10 cellular contexts compared by ENCODE assay signal in the genomic region with DNA sequence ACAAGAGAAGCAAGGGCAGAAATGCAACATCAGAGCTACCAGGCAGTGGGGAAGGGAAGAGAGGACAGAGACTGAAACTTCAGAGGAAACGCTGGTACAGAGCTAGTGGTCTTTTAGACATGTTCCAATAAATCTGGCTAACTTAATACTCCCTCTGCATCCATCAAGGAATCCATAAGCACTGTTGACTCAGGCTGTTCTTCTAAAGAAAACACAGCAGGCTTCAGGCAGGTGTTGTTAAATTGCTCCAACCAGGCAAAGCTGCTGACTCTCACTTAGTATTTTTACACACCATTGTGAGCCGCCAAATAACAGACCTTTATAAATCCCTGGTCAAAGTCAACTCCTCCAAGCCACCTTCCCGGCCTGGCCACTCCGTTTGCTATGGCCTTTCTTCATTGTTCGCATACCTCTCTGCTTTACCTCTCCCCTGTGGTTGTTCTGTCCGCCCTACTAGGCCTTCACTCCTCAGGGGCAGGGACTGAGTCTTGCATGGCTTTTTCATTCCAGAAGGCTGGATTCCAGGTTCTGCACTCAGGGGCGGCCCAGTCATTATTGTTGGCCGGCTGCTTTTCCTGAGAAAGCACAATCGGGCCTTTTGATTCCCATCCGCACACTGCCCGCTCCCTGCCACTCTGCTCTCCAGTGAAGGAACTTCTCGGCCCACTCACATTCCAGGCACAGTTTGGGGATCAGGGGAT. TPM values are rescaled to one million over a fixed set of nuclear protein-coding genes. Genes with fewer than 3 reads are reported as not detected.
A peak's percentile ranks its signal among the peaks of the same experiment; 100 is the strongest.
DNase-seq lines count a peak whose midpoint lies in the region; ATAC-seq, FAIRE-seq and TF ChIP-seq lines count a peak whose summit lies in the region.
"Had no signal": no experiment of that assay in that cellular context is flagged by ENCODE, and none has a peak within 500 bp of the region (broad histone marks: within the 10 kb centered on the region; RNA-seq: fewer than 3 reads in every experiment).

No MANE protein-coding gene starts in this region.

- H2AK5ac ChIP-seq in H1 (ENCODE audit: low read depth, low read length), result no peak overlapping the region

- no peak overlapping the region for H3K27ac ChIP-seq in H1 (ENCODE audit: low read depth, low read length)
- peak overlapping the region; percentile 5 for H3K27ac ChIP-seq in muscle layer of colon (ENCODE audit: low read depth, low read length)
- peak overlapping the region; percentile 86 to 96 for H3K27ac ChIP-seq in tibial artery
- H3K27ac ChIP-seq: ovary had no signal

- H3K4me3 ChIP-seq in H1 (ENCODE audit: extremely low read depth in 1 of 4, insufficient read depth in 2 of 4, low read depth in 3 of 4, low read length in 4 of 4) (no peak overlapping the region), muscle layer of colon (ENCODE audit: low read depth in 1 of 2, low read length in 2 of 2) (no peak overlapping the region), tibial artery (peak overlapping the region in 1 of 2 donors; percentile 3)
- H3K4me3 ChIP-seq: ovary had no signal

- H3K4me1 ChIP-seq in H1 (replicated peaks in 1 of 4; ENCODE audit: control insufficient read depth in 3 of 4, insufficient read depth in 4 of 4, low read length in 3 of 4) (peaks cover 0 to 3% (median 1%) of the 10 kb centered on the region in 4 experiments; a peak in 3 of 7 replicates), muscle layer of colon (ENCODE audit: insufficient read depth, low read length) (peaks cover 92% of the 10 kb centered on the region), tibial artery (peaks cover 7 to 100% (median 95%) of the 10 kb centered on the region in 4 donors)

- H3K18ac ChIP-seq in H1 (ENCODE audit: extremely low read depth, low read length), result 0 out of 2 replicates have a peak overlapping the region, but pooled peaks have one; percentile 13

- no peaks in the 10 kb centered on the region for H3K23me2 ChIP-seq in H1 (ENCODE audit: low read depth, low read length)

- H2BK12ac ChIP-seq in H1 (ENCODE audit: low read depth, low read length), result no peak overlapping the region

- H4K8ac ChIP-seq in H1 (ENCODE audit: extremely low read depth, insufficient read depth, low read length), result no peak overlapping the region

- peaks cover 11% of the 10 kb centered on the region for H3K79me1 ChIP-seq in H1 (ENCODE audit: low read depth, low read length)

- H3K9me3 ChIP-seq in H1 (ENCODE audit: insufficient read depth in 2 of 2, low read depth in 1 of 2, low read length in 1 of 2) (peaks cover 2 to 6% of the 10 kb centered on the region in 2 experiments; a peak in 1 of 4 replicates), muscle layer of colon (ENCODE audit: low read length) (no peaks in the 10 kb centered on the region), tibial artery (no peaks in the 10 kb centered on the region)
- H3K9me3 ChIP-seq: ovary had no signal

- no peak overlapping the region for H3K14ac ChIP-seq in H1 (ENCODE audit: insufficient read length)

- H2BK20ac ChIP-seq in H1 (ENCODE audit: low read length), result no peak overlapping the region

- CTCF ChIA-PET in H1 (lab: Charles Lee; ENCODE audit: partially characterized antibody), result interaction anchor here (0.8 to 1.2 kb wide), 3 partner anchors 14 to 756 kb away, joined by 3 to 4 read pairs (median 4); no protein-coding TSS in a partner anchor

- H3K4ac ChIP-seq in H1 (replicated peaks; ENCODE audit: insufficient read length, low read depth, low read length), result no peak overlapping the region

- H3K79me2 ChIP-seq in H1 (ENCODE audit: control insufficient read depth in 1 of 2, insufficient read depth in 2 of 2, low read length in 2 of 2), result peaks cover 19 to 83% of the 10 kb centered on the region in 2 experiments

- intact Hi-C loops in tibial artery (cut with DNase I; ENCODE audit: low total_unique reads), result no loop called here

- no peak for FAIRE-seq in H1 (lab: Jason Lieb, UNC)
- FAIRE-seq: islet of Langerhans had no signal

- H3K27me3 ChIP-seq in H1 (replicated peaks in 1 of 4; ENCODE audit: control insufficient read depth in 3 of 4, extremely low read depth in 1 of 4, insufficient read depth in 3 of 4, low read length in 3 of 4) (no peaks in the 10 kb centered on the region), muscle layer of colon (ENCODE audit: control insufficient read depth in 1 of 2, insufficient read depth in 2 of 2, low read length in 2 of 2) (no peaks in the 10 kb centered on the region), tibial artery (no peaks in the 10 kb centered on the region)
- H3K27me3 ChIP-seq: ovary had no signal

- H4K5ac ChIP-seq in H1 (ENCODE audit: insufficient read length, low read depth, low read length), result no peak overlapping the region

- no peak for ATAC-seq in HG03571 (IDR thresholded peaks at IDR 0.05; ENCODE audit: unreplicated experiment)

- no peak for TF ChIP-seq RAD21 in H1 (IDR thresholded peaks at IDR 0.05 in 1 of 2, conservative IDR thresholded peaks at IDR 0.05 in 1 of 2; ENCODE audit: low read depth in 2 of 2, low read length in 2 of 2)

- no peak overlapping the region for H3K56ac ChIP-seq in H1 (replicated peaks; ENCODE audit: insufficient read length, low read depth, low read length)

- H4K91ac ChIP-seq in H1 (replicated peaks; ENCODE audit: insufficient read length, low read length), result no peak overlapping the region

- no peak overlapping the region for H3K23ac ChIP-seq in H1 (ENCODE audit: insufficient read length)

- WGBS in H1 (ENCODE audit: extremely low coverage in 1 of 2, insufficient coverage in 1 of 2, insufficient read length in 1 of 2, insufficient replicate concordance in 2 of 2, low coverage in 1 of 2, low lambda C conversion rate in 2 of 2, missing lambda C conversion rate in 1 of 2), 2 experiments, result 92% methylated on average over 12 of the region's 12 CpGs; no CpG with 5 or more reads in 1 of the 2 experiments

- TF ChIP-seq CTCF in H1 (IDR thresholded peaks at IDR 0.05; ENCODE audit: control extremely low read depth in 1 of 3, insufficient read depth in 1 of 3, low read depth in 1 of 3, low read length in 3 of 3) (no peak), tibial artery (IDR thresholded peaks at IDR 0.05) (no peak), GM10266 (IDR thresholded peaks at IDR 0.05; ENCODE audit: control insufficient read depth, insufficient read depth, low read depth, missing control alignments) (no peak)

- peak; percentile 15 for DNase-seq in NCI-H774 (lab: John Stamatoyannopoulos, UW)
- DNase-seq in H1 (ENCODE audit: low read depth in 1 of 2, low spot score in 2 of 2), result no peak
- DNase-seq in tibial artery, result peak; percentile 62 to 87
- DNase-seq in GM10266 (ENCODE audit: extremely low spot score), result no peak
- DNase-seq in activated T-cell treated with anti-CD3 and anti-CD28 coated beads for 4 hours, result no peak
- DNase-seq: ovary; stimulated activated CD4-positive, alpha-beta T cell treated with anti-CD3 and anti-CD28 coated beads, Interleukin-4, amount 100 ng/mL, for 4 hours had no signal

- H2BK5ac ChIP-seq in H1 (ENCODE audit: low read depth, low read length), result no peak overlapping the region

- no peak for TF ChIP-seq EP300 in H1 (IDR thresholded peaks at IDR 0.05; ENCODE audit: borderline replicate concordance in 1 of 2, low read depth in 2 of 2, low read length in 2 of 2)

- H4K20me1 ChIP-seq in H1 (replicated peaks in 1 of 2; ENCODE audit: control insufficient read depth in 1 of 2, insufficient read depth in 2 of 2, low read length in 2 of 2), result peaks cover 0 to 2% of the 10 kb centered on the region in 2 experiments

- POLR2A ChIA-PET in H1 (lab: Charles Lee; ENCODE audit: partially characterized antibody), result no interaction called here

- H2AFZ ChIP-seq in H1 (ENCODE audit: low read length), result no peak overlapping the region

- no peak overlapping the region for H2BK15ac ChIP-seq in H1 (ENCODE audit: low read length)

- TF ChIP-seq POLR2A in H1 (IDR thresholded peaks at IDR 0.05; ENCODE audit: control extremely low read depth in 1 of 2, low read depth in 2 of 2, low read length in 2 of 2), result no peak

- H3K36me3 ChIP-seq in H1 (ENCODE audit: control insufficient read depth in 2 of 4, insufficient read depth in 4 of 4, low read length in 3 of 4), result peaks cover 0 to 4% (median 1%) of the 10 kb centered on the region in 4 experiments; a peak in 2 of 8 replicates
- H3K36me3 ChIP-seq in muscle layer of colon (ENCODE audit: insufficient read depth, low read length), result no peaks in the 10 kb centered on the region
- no peaks in the 10 kb centered on the region for H3K36me3 ChIP-seq in tibial artery
- H3K36me3 ChIP-seq: ovary had no signal

- H2BK120ac ChIP-seq in H1 (replicated peaks; ENCODE audit: low read depth, low read length), result no peak overlapping the region

- no peak overlapping the region for H3K4me2 ChIP-seq in H1 (ENCODE audit: insufficient read depth in 1 of 2, low read depth in 2 of 2, low read length in 2 of 2)

- H3K9ac ChIP-seq in H1 (replicated peaks in 1 of 4; ENCODE audit: extremely low read depth in 1 of 4, low read depth in 3 of 4, low read length in 3 of 4), result no peak overlapping the region; a peak in 1 of 7 replicates
- no peak overlapping the region for H3K9ac ChIP-seq in muscle layer of colon (ENCODE audit: low read length)

TF ChIP-seq in H1, 55 proteins besides CTCF, POLR2A, EP300 and RAD21 (continues in another document):
- TF ChIP-seq GTF2F1 (IDR thresholded peaks at IDR 0.05; ENCODE audit: borderline replicate concordance, low read depth, low read length) (no peak), RXRA (IDR thresholded peaks at IDR 0.05; ENCODE audit: insufficient read depth, low read depth, low read length) (no peak), CHD1 (IDR thresholded peaks at IDR 0.05; ENCODE audit: low read depth, low read length) (no peak), EZH2 (IDR thresholded peaks at IDR 0.05; ENCODE audit: low read depth, low read length, severe bottlenecking) (no peak)
- TF ChIP-seq, protein P1, sequence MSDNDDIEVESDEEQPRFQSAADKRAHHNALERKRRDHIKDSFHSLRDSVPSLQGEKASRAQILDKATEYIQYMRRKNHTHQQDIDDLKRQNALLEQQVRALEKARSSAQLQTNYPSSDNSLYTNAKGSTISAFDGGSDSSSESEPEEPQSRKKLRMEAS (IDR thresholded peaks at IDR 0.05), result no peak

RNA-seq across cellular contexts. Expression of a gene that starts 18.4 kb away (rescaled TPM):
- total RNA-seq in H1 (2021; fragmentation: NEBNext Ultra II Directional; extraction: Animal tissue kit (Norgen Biotek cat#: 25700)), result 48.3 and 51.9 TPM in 2 replicates
- polyA plus RNA-seq in H1 (2011; rRNA removed), result 14.4 and 16.5 TPM in 2 replicates
- polyA plus RNA-seq in H1 (2011; cell fraction: cytosol; rRNA removed), result 12.2 TPM
- 21.2 TPM for polyA plus RNA-seq in H1 (2011; cell fraction: nucleus; rRNA removed)
- 12.1 to 15.9 TPM (median 14.9 TPM) in 4 replicates for polyA plus RNA-seq in H1 (2012, experiment 1 of 2)
- polyA plus RNA-seq in H1 (2012, experiment 2 of 2), result 2.5 TPM
- polyA plus RNA-seq in H1 (2013, experiment 1 of 2), result 22.8 TPM
- polyA plus RNA-seq in H1 (2013, experiment 2 of 2), result 25.6 TPM
- 33.3 and 34.7 TPM in 2 replicates for polyA minus RNA-seq in H1 (2011; rRNA and poly(A)+ RNA removed)
- polyA minus RNA-seq in H1 (2011; cell fraction: cytosol; rRNA and poly(A)+ RNA removed), result 19.2 TPM
- polyA minus RNA-seq in H1 (2011; cell fraction: nucleus; rRNA and poly(A)+ RNA removed), result 74.4 TPM

Comparison
In these comparisons a context has a peak if more than half of its experiments do, and no peak if none do; other contexts are left out.
1. DNase-seq: peak in NCI-H774 (single experiment) and tibial artery (2 of 2); none in H1 (0 of 2), GM10266 (single experiment) and activated T-cell treated with anti-CD3 and anti-CD28 coated beads for 4 hours (single experiment).